ENCODE assay signal across 8 cellular contexts in genomic region chr6:33589723-33590530, GRCh38. TPM values are rescaled to one million over a fixed set of nuclear protein-coding genes. Genes with fewer than 3 reads are reported as not detected.
A peak's percentile ranks its signal among the peaks of the same experiment; 100 is the strongest.
DNase-seq lines count a peak whose midpoint lies in the region; ATAC-seq and TF ChIP-seq lines count a peak whose summit lies in the region.

No MANE protein-coding gene starts in this region.

- DNase-seq in COR-L47 (lab: John Stamatoyannopoulos, UW), result peak; percentile 26
- peak; percentile 43 for DNase-seq in NCI-H774 (lab: John Stamatoyannopoulos, UW)
- DNase-seq in amniotic epithelial cell (ENCODE audit: low read depth), result peak; percentile 78
- DNase-seq in right cardiac atrium, result peak in 2 of 3 donors; percentile 71 to 82
- peak; percentile 86 to 90 for DNase-seq in gastrocnemius medialis

- H3K27me3 ChIP-seq in right cardiac atrium (ENCODE audit: control insufficient read depth, insufficient read depth), result no peaks in the 10 kb centered on the region
- H3K27me3 ChIP-seq in gastrocnemius medialis, result no peaks in the 10 kb centered on the region

- H3K27ac ChIP-seq in right cardiac atrium (ENCODE audit: low read length), result peak overlapping the region; percentile 22
- peak overlapping the region; percentile 92 to 95 (median 94) for H3K27ac ChIP-seq in gastrocnemius medialis

- peak; percentile 80 to 94 (median 86) for TF ChIP-seq CTCF in gastrocnemius medialis (IDR thresholded peaks at IDR 0.05 in 4 of 5, conservative IDR thresholded peaks at IDR 0.05 in 1 of 5)

- WGBS in right cardiac atrium, result 12% methylated on average over 9 of the region's 9 CpGs

- H3K4me1 ChIP-seq in right cardiac atrium (ENCODE audit: control insufficient read depth, insufficient read depth, low read length) (peaks cover 5% of the 10 kb centered on the region), gastrocnemius medialis (peaks cover 33 to 39% of the 10 kb centered on the region in 2 donors)

- intact Hi-C loops in right cardiac atrium (cut with DNase I), result loop anchor here (2.0 to 10.0 kb wide), 11 partner anchors 42 to 565 kb away; no protein-coding TSS in a partner anchor
- intact Hi-C loops in gastrocnemius medialis (cut with DNase I; ENCODE audit: low total_unique reads), result loop anchor here (1.0 to 10.0 kb wide), 5 partner anchors 17 to 565 kb away; partner anchors contain the start of gene LEMD2

- no peaks in the 10 kb centered on the region for H3K9me3 ChIP-seq in right cardiac atrium (ENCODE audit: control insufficient read depth, low read length)
- H3K9me3 ChIP-seq in gastrocnemius medialis, result no peaks in the 10 kb centered on the region

- H3K36me3 ChIP-seq in gastrocnemius medialis, result no peaks in the 10 kb centered on the region

- H3K4me3 ChIP-seq in right cardiac atrium (ENCODE audit: low read length), result no peak overlapping the region
- H3K4me3 ChIP-seq in gastrocnemius medialis, result peak overlapping the region in 2 of 4 donors; percentile 8 to 20

- ATAC-seq in GM21423 (IDR thresholded peaks at IDR 0.05; ENCODE audit: unreplicated experiment) (peak; percentile 29), right cardiac atrium (peak; percentile 61 to 67), gastrocnemius medialis (peak; percentile 88 to 89), GM21723 (IDR thresholded peaks at IDR 0.05; ENCODE audit: unreplicated experiment) (no peak), HG03571 (IDR thresholded peaks at IDR 0.05; ENCODE audit: unreplicated experiment) (no peak)

- in situ Hi-C loops in gastrocnemius medialis (cut with MboI; ENCODE audit: low sequenced_read_pairs in 4 of 4), result loop anchor here (5.0 to 10.0 kb wide), 6 partner anchors 45 to 175 kb away; no protein-coding TSS in a partner anchor

- no peak for TF ChIP-seq POLR2A in gastrocnemius medialis (IDR thresholded peaks at IDR 0.05)

RNA-seq across cellular contexts. Expression of gene BAK1, which starts 9.9 kb away (rescaled TPM):
- 10 to 100 TPM; 14.6 to 17.8 (median 16.7) TPM for total RNA-seq in right cardiac atrium
- polyA plus RNA-seq in right cardiac atrium, result 17.1 TPM
- 10 to 100 TPM in 1 of 4 donors, 1 to 10 TPM in 3; 5.8 to 11.7 (median 8.2) TPM for total RNA-seq in gastrocnemius medialis

RNA-seq across cellular contexts. Expression of gene ITPR3, which starts 31.2 kb away (rescaled TPM):
- 1 to 10 TPM; 4.7 to 9.1 (median 6.5) TPM for total RNA-seq in right cardiac atrium
- 5.7 TPM for polyA plus RNA-seq in right cardiac atrium
- 1 to 10 TPM; 1.9 to 6.8 (median 4.2) TPM for total RNA-seq in gastrocnemius medialis

Comparison
In these comparisons a context has a peak if more than half of its experiments do, and no peak if none do; other contexts are left out.
1. DNase-seq: peak in every context shown above with its lines; median percentile 88 in gastrocnemius medialis; 78 in amniotic epithelial cell; 76 in right cardiac atrium; 43 in NCI-H774; 26 in COR-L47.
2. ATAC-seq: peak in GM21423 (single experiment), right cardiac atrium (2 of 2) and gastrocnemius medialis (2 of 2); none in GM21723 (single experiment) and HG03571 (single experiment).